Comparison of ENCODE assay signal across 27 cellular contexts in the genomic region with DNA sequence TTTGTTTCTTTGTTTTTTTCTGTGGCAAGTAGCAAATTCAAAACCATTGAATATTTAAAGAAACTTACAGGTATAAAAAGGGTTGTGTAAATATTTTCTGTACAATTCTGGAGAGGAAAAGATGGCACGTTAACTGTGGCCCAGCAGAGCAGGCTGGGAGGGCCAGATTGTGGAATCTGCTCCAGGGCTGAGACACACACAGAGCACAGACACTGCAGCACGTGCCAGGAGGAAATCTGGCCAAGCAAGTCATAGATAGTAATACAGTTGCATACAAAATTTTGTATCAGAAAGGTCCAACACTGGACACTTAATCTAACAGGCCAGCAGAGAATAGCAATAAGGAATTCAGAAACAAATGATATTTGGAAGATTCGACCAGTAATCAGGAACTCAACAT.
"Had no signal": no experiment of that assay in that cellular context is flagged by ENCODE, and none has a peak within 500 bp of the region (broad histone marks: within the 10 kb centered on the region; RNA-seq: fewer than 3 reads in every experiment).

No MANE protein-coding gene starts in this region.

- H3K4me3 ChIP-seq: body of pancreas, colonic mucosa, dorsolateral prefrontal cortex, esophagus squamous epithelium, gastroesophageal sphincter, heart right ventricle, lower lobe of right lung, spleen, upper lobe of left lung had no signal

- ATAC-seq: activated CD8-positive, alpha-beta memory T cell treated with anti-CD3 and anti-CD28 coated beads, Interleukin-2, amount 10 ng/mL, durations not matched to agents 7 days and 5 days; activated CD8-positive, alpha-beta T cell treated with anti-CD3 and anti-CD28 coated beads for 36 hours; body of pancreas; effector memory CD8-positive, alpha-beta T cell; gastroesophageal sphincter; heart right ventricle; left colon; lower lobe of right lung had no signal

- DNase-seq: activated CD4-positive, alpha-beta T cell treated with anti-CD3 and anti-CD28 coated beads, Interleukin-2, amount 10 ng/mL, durations not matched to agents 7 days and 5 days; activated CD4-positive, CD25-positive, alpha-beta regulatory T cell treated with anti-CD3 and anti-CD28 coated beads, Interleukin-2, amount 50 U/mL, for 72 hours; activated CD8-positive, alpha-beta memory T cell treated with anti-CD3 and anti-CD28 coated beads, Interleukin-2, amount 10 ng/mL, durations not matched to agents 7 days and 5 days; activated CD8-positive, alpha-beta T cell treated with anti-CD3 and anti-CD28 coated beads for 36 hours; activated effector memory CD4-positive, alpha-beta T cell treated with anti-CD3 and anti-CD28 coated beads, Interleukin-2, amount 50 U/mL, for 16 hours; activated T-cell treated with anti-CD3 and anti-CD28 coated beads for 4 hours; anterior cingulate cortex; body of pancreas; colonic mucosa; effector memory CD8-positive, alpha-beta T cell; esophagus squamous epithelium; heart right ventricle; left colon; lower lobe of right lung; mesendoderm; naive B cell; retina; spleen; stimulated activated CD4-positive, alpha-beta T cell treated with anti-CD3 and anti-CD28 coated beads, Interleukin-4, amount 100 ng/mL, for 24 hours; stimulated activated naive CD4-positive, alpha-beta T cell treated with Interleukin-2 at 50 U/mL for 16 hours; T1000; upper lobe of left lung had no signal

- H3K9me3 Mint-ChIP-seq: activated CD8-positive, alpha-beta T cell treated with anti-CD3 and anti-CD28 coated beads for 36 hours; activated naive CD4-positive, alpha-beta T cell treated with anti-CD3 and anti-CD28 coated beads, Interleukin-2, amount 50 U/mL, for 24 hours; T-helper 1 cell treated with Interleukin-12 subunit alpha and Interleukin-12 subunit beta and Interleukin-4 antibody, amounts not matched to agents 30 μg/mL and 1 μg/mL, for 36 hours had no signal

- H3K36me3 ChIP-seq: colonic mucosa, esophagus squamous epithelium, gastroesophageal sphincter, heart right ventricle, lower lobe of right lung, spleen, upper lobe of left lung had no signal

- H3K27me3 Mint-ChIP-seq: activated CD4-positive, alpha-beta T cell treated with anti-CD3 and anti-CD28 coated beads, Interleukin-2, amount 10 ng/mL, durations not matched to agents 7 days and 5 days; activated CD8-positive, alpha-beta memory T cell treated with anti-CD3 and anti-CD28 coated beads, Interleukin-2, amount 10 ng/mL, durations not matched to agents 7 days and 5 days; activated CD8-positive, alpha-beta T cell treated with anti-CD3 and anti-CD28 coated beads for 36 hours; activated naive CD4-positive, alpha-beta T cell treated with anti-CD3 and anti-CD28 coated beads, Interleukin-2, amount 50 U/mL, for 24 hours; effector memory CD8-positive, alpha-beta T cell; naive B cell; progenitor cell of endocrine pancreas had no signal

- H3K4me1 ChIP-seq: colonic mucosa, esophagus squamous epithelium, gastroesophageal sphincter, lower lobe of right lung, spleen, upper lobe of left lung had no signal

- H3K9me3 ChIP-seq: body of pancreas, colonic mucosa, esophagus squamous epithelium, gastroesophageal sphincter, heart right ventricle, lower lobe of right lung, spleen, upper lobe of left lung had no signal

- H3K4me1 Mint-ChIP-seq: activated CD4-positive, alpha-beta T cell treated with anti-CD3 and anti-CD28 coated beads, Interleukin-2, amount 10 ng/mL, durations not matched to agents 7 days and 5 days; activated CD8-positive, alpha-beta memory T cell treated with anti-CD3 and anti-CD28 coated beads, Interleukin-2, amount 10 ng/mL, durations not matched to agents 7 days and 5 days; activated naive CD4-positive, alpha-beta T cell treated with anti-CD3 and anti-CD28 coated beads, Interleukin-2, amount 50 U/mL, for 24 hours; naive B cell had no signal

- H3K27ac ChIP-seq: body of pancreas, colonic mucosa, dorsolateral prefrontal cortex, esophagus squamous epithelium, gastroesophageal sphincter, heart right ventricle, lower lobe of right lung, spleen, upper lobe of left lung had no signal

- H3K27me3 ChIP-seq: body of pancreas, colonic mucosa, dorsolateral prefrontal cortex, esophagus squamous epithelium, gastroesophageal sphincter, heart right ventricle, spleen, upper lobe of left lung had no signal

- H3K27ac Mint-ChIP-seq: activated CD4-positive, alpha-beta T cell treated with anti-CD3 and anti-CD28 coated beads, Interleukin-2, amount 10 ng/mL, durations not matched to agents 7 days and 5 days; activated CD8-positive, alpha-beta memory T cell treated with anti-CD3 and anti-CD28 coated beads, Interleukin-2, amount 10 ng/mL, durations not matched to agents 7 days and 5 days; activated CD8-positive, alpha-beta T cell treated with anti-CD3 and anti-CD28 coated beads for 36 hours; activated naive CD4-positive, alpha-beta T cell treated with anti-CD3 and anti-CD28 coated beads, Interleukin-2, amount 50 U/mL, for 24 hours; effector memory CD8-positive, alpha-beta T cell; naive B cell; progenitor cell of endocrine pancreas; T-helper 1 cell treated with Interleukin-12 subunit alpha and Interleukin-12 subunit beta and Interleukin-4 antibody, amounts not matched to agents 30 μg/mL and 1 μg/mL, for 36 hours had no signal

- H3K4me3 Mint-ChIP-seq: activated CD4-positive, alpha-beta T cell treated with anti-CD3 and anti-CD28 coated beads, Interleukin-2, amount 10 ng/mL, durations not matched to agents 7 days and 5 days; activated CD8-positive, alpha-beta memory T cell treated with anti-CD3 and anti-CD28 coated beads, Interleukin-2, amount 10 ng/mL, durations not matched to agents 7 days and 5 days; activated CD8-positive, alpha-beta T cell treated with anti-CD3 and anti-CD28 coated beads for 36 hours; activated naive CD4-positive, alpha-beta T cell treated with anti-CD3 and anti-CD28 coated beads, Interleukin-2, amount 50 U/mL, for 24 hours; effector memory CD8-positive, alpha-beta T cell; naive B cell; T-helper 1 cell treated with Interleukin-12 subunit alpha and Interleukin-12 subunit beta and Interleukin-4 antibody, amounts not matched to agents 30 μg/mL and 1 μg/mL, for 36 hours had no signal

- H3K36me3 Mint-ChIP-seq: activated CD8-positive, alpha-beta memory T cell treated with anti-CD3 and anti-CD28 coated beads, Interleukin-2, amount 10 ng/mL, durations not matched to agents 7 days and 5 days; activated naive CD4-positive, alpha-beta T cell treated with anti-CD3 and anti-CD28 coated beads, Interleukin-2, amount 50 U/mL, for 24 hours; naive B cell had no signal
